In the genomic region with DNA sequence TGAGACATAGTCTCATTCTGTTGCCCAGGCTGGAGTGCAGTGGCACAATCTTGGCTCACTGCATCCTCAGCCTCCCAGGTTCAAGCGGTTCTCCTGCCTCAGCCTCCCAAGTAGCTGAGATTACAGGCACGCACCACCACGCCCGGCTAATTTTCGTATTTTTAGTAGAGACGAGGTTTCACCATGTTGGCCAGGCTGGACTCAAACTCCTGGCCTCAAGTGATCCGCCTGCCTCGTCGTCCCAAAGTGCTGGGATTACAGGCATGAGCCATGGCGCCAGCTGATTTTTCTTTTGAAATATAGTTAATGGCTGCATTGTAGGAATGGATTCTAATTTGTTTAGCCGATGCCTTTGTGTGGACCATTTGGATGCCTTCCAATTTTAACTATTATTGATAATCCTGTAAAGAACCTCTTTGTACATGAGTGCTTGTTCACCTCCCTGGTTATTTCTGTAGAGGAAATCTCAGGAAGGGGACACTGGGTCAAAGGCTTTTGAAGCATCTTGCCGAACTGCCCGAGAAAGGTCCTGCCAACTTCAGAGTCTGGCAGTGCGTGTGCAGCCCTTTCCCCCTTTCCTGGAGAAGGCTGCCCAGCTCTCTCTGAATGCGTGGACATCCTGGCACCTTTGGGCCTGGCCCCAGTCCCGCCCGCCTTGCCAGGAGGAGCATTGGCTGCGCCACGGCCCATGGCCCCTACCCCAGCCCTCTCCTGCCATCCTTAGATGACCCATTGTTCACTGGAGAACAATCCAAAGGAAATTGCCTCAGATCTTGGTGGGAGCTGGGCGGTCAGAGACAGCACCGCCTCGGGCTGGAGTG, we compare ENCODE assay signal across 2 cellular contexts.
TF ChIP-seq lines count a peak whose summit lies in the region.

No MANE protein-coding gene starts in this region.

TF ChIP-seq in liver, 16 proteins besides CTCF, POLR2A, EP300 and RAD21:
- TF ChIP-seq HNF4A (conservative IDR thresholded peaks at IDR 0.05) (no peak), SP1 (IDR thresholded peaks at IDR 0.05) (peak; percentile 20), HNF4G (IDR thresholded peaks at IDR 0.05) (no peak), NR2F2 (IDR thresholded peaks at IDR 0.05) (peak; percentile 40), GABPA (IDR thresholded peaks at IDR 0.05 in 1 of 2, conservative IDR thresholded peaks at IDR 0.05 in 1 of 2) (no peak)

TF ChIP-seq in HepG2, 621 proteins besides CTCF, POLR2A, EP300 and RAD21:
- TF ChIP-seq, protein P1, sequence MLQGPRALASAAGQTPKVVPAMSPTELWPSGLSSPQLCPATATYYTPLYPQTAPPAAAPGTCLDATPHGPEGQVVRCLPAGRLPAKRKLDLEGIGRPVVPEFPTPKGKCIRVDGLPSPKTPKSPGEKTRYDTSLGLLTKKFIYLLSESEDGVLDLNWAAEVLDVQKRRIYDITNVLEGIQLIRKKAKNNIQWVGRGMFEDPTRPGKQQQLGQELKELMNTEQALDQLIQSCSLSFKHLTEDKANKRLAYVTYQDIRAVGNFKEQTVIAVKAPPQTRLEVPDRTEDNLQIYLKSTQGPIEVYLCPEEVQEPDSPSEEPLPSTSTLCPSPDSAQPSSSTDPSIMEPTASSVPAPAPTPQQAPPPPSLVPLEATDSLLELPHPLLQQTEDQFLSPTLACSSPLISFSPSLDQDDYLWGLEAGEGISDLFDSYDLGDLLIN (CRISPR knock-in tag; IDR thresholded peaks at IDR 0.05; ENCODE audit: borderline replicate concordance), result no peak
- TF ChIP-seq SP1 (IDR thresholded peaks at IDR 0.05) (no peak), SP1 (CRISPR knock-in tag; IDR thresholded peaks at IDR 0.05) (no peak), ZNF562 (CRISPR knock-in tag; IDR thresholded peaks at IDR 0.05; ENCODE audit: borderline replicate concordance) (no peak)
- TF ChIP-seq, protein P2, sequence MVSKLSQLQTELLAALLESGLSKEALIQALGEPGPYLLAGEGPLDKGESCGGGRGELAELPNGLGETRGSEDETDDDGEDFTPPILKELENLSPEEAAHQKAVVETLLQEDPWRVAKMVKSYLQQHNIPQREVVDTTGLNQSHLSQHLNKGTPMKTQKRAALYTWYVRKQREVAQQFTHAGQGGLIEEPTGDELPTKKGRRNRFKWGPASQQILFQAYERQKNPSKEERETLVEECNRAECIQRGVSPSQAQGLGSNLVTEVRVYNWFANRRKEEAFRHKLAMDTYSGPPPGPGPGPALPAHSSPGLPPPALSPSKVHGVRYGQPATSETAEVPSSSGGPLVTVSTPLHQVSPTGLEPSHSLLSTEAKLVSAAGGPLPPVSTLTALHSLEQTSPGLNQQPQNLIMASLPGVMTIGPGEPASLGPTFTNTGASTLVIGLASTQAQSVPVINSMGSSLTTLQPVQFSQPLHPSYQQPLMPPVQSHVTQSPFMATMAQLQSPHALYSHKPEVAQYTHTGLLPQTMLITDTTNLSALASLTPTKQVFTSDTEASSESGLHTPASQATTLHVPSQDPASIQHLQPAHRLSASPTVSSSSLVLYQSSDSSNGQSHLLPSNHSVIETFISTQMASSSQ (IDR thresholded peaks at IDR 0.05; ENCODE audit: low read depth), result no peak
- TF ChIP-seq, protein P2 (CRISPR knock-in tag; IDR thresholded peaks at IDR 0.05; ENCODE audit: borderline replicate concordance), result no peak
